In genomic region chr9:13113201-13113600, GRCh38 we compare ENCODE assay signal across 16 cellular contexts.
DNase-seq lines count a peak whose midpoint lies in the region; TF ChIP-seq lines count a peak whose summit lies in the region.
"Had no signal": no experiment of that assay in that cellular context is flagged by ENCODE, and none has a peak within 500 bp of the region (broad histone marks: within the 10 kb centered on the region; RNA-seq: fewer than 3 reads in every experiment).

No MANE protein-coding gene starts in this region.

- no peaks in the 10 kb centered on the region for H3K27me3 ChIP-seq in colonic mucosa
- H3K27me3 ChIP-seq: esophagus squamous epithelium had no signal

- no peak for TF ChIP-seq CTCF in colonic mucosa (IDR thresholded peaks at IDR 0.05)

- no peaks in the 10 kb centered on the region for H3K9me3 ChIP-seq in colonic mucosa
- H3K9me3 ChIP-seq: esophagus squamous epithelium, lower lobe of right lung, thoracic aorta had no signal

- intact Hi-C loops in colonic mucosa (cut with DNase I): no loop called here
- intact Hi-C loops in activated CD4-positive, alpha-beta memory T cell treated with anti-CD3 and anti-CD28 coated beads for 36 hours (cut with micrococcal nuclease): loop anchor here (10.0 kb wide), 1 partner anchor 722 kb away; no protein-coding TSS in a partner anchor

- no peaks in the 10 kb centered on the region for H3K36me3 ChIP-seq in colonic mucosa

- no peak for TF ChIP-seq POLR2A in erythroblast (IDR thresholded peaks at IDR 0.05; ENCODE audit: low read length)

- no peak overlapping the region for H3K9ac ChIP-seq in colonic mucosa (ENCODE audit: low read depth in 2 of 2, low read length in 2 of 2)

- H3K4me3 ChIP-seq in colonic mucosa: no peak overlapping the region
- H3K4me3 ChIP-seq: esophagus squamous epithelium, lower lobe of right lung, thoracic aorta had no signal

- H3K27me3 Mint-ChIP-seq in activated CD4-positive, alpha-beta memory T cell treated with anti-CD3 and anti-CD28 coated beads for 36 hours: no peaks in the 10 kb centered on the region

- POLR2A ChIA-PET in activated CD4-positive, alpha-beta memory T cell treated with anti-CD3 and anti-CD28 coated beads for 36 hours (lab: Charles Lee): no interaction called here

- CTCF ChIA-PET in activated CD4-positive, alpha-beta memory T cell treated with anti-CD3 and anti-CD28 coated beads for 36 hours (lab: Charles Lee): no interaction called here

- H3K4me1 Mint-ChIP-seq in activated CD4-positive, alpha-beta memory T cell treated with anti-CD3 and anti-CD28 coated beads for 36 hours (ENCODE audit: low read depth): no peaks in the 10 kb centered on the region
- H3K4me1 Mint-ChIP-seq: natural killer cell had no signal

- no peak overlapping the region for H3K4me3 Mint-ChIP-seq in activated CD4-positive, alpha-beta memory T cell treated with anti-CD3 and anti-CD28 coated beads for 36 hours
- H3K4me3 Mint-ChIP-seq: natural killer cell had no signal

- peaks cover 4% of the 10 kb centered on the region for H3K9me3 Mint-ChIP-seq in activated CD4-positive, alpha-beta memory T cell treated with anti-CD3 and anti-CD28 coated beads for 36 hours

- H3K27ac Mint-ChIP-seq in activated CD4-positive, alpha-beta memory T cell treated with anti-CD3 and anti-CD28 coated beads for 36 hours: no peak overlapping the region
- H3K27ac Mint-ChIP-seq: natural killer cell had no signal

- H3K27ac ChIP-seq in colonic mucosa: no peak overlapping the region
- H3K27ac ChIP-seq: esophagus squamous epithelium, lower lobe of right lung, RWPE1, thoracic aorta had no signal

- H3K4me1 ChIP-seq in colonic mucosa: no peaks in the 10 kb centered on the region
- H3K4me1 ChIP-seq: esophagus squamous epithelium, lower lobe of right lung had no signal

- DNase-seq in EL: peak; percentile 69
- DNase-seq in NCI-H226: peak; percentile 4
- DNase-seq in cerebellum (ENCODE audit: low spot score): peak; percentile 20
- peak; percentile 63 for DNase-seq in iris pigment epithelial cell (ENCODE audit: low read depth)
- DNase-seq in colonic mucosa: no peak
- DNase-seq in erythroblast (lab: John Stamatoyannopoulos, UW): no peak
- no peak for DNase-seq in NCI-H128 (lab: John Stamatoyannopoulos, UW; ENCODE audit: unreplicated experiment)
- no peak for DNase-seq in activated CD4-positive, alpha-beta memory T cell treated with anti-CD3 and anti-CD28 coated beads for 36 hours
- DNase-seq: activated naive CD4-positive, alpha-beta T cell treated with anti-CD3 and anti-CD28 coated beads, Interleukin-2, amount 50 U/mL, for 16 hours; esophagus squamous epithelium; lower lobe of right lung; natural killer cell; NCI-H1417 treated with DMSO at 0.1 percent for 48 hours; stimulated activated CD4-positive, alpha-beta T cell treated with anti-CD3 and anti-CD28 coated beads, Interleukin-1b, Interleukin-23, amount 100 ng/mL, for 48 hours had no signal

- H3K36me3 Mint-ChIP-seq in activated CD4-positive, alpha-beta memory T cell treated with anti-CD3 and anti-CD28 coated beads for 36 hours: no peaks in the 10 kb centered on the region
- H3K36me3 Mint-ChIP-seq: natural killer cell had no signal

Comparison
In these comparisons a context has a peak if more than half of its experiments do, and no peak if none do; other contexts are left out.
1. DNase-seq: peak in EL (single experiment), NCI-H226 (single experiment), cerebellum (single experiment) and iris pigment epithelial cell (single experiment); none in colonic mucosa (single experiment), erythroblast (0 of 2), NCI-H128 (single experiment) and activated CD4-positive, alpha-beta memory T cell treated with anti-CD3 and anti-CD28 coated beads for 36 hours (single experiment).